7 cellular contexts compared by ENCODE assay signal in the genomic region with DNA sequence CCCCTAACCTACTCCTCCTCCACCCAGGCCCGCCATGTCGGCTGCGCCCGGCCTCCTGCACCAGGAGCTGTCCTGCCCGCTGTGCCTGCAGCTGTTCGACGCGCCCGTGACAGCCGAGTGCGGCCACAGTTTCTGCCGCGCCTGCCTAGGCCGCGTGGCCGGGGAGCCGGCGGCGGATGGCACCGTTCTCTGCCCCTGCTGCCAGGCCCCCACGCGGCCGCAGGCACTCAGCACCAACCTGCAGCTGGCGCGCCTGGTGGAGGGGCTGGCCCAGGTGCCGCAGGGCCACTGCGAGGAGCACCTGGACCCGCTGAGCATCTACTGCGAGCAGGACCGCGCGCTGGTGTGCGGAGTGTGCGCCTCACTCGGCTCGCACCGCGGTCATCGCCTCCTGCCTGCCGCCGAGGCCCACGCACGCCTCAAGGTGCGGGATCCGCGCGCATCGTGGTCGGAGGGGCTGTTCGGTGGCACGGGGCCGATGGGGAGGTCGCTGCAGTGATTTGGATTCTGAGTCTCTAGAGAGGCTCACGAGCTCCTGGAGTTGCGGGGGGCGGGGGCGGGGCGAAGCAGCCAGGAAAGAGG. TPM values are rescaled to one million over a fixed set of nuclear protein-coding genes. Genes with fewer than 3 reads are reported as not detected.
DNase-seq lines count a peak whose midpoint lies in the region; ATAC-seq and TF ChIP-seq lines count a peak whose summit lies in the region.

No MANE protein-coding gene starts in this region.

- ATAC-seq in activated naive CD8-positive, alpha-beta T cell treated with anti-CD3 and anti-CD28 coated beads, Interleukin-2, amount 50 U/mL, for 24 hours, result no peak
- no peak for ATAC-seq in esophagus mucosa

- H3F3A ChIP-seq in smooth muscle cell (ENCODE audit: low read depth), result no peaks in the 10 kb centered on the region

- DNase-seq in activated naive CD8-positive, alpha-beta T cell treated with anti-CD3 and anti-CD28 coated beads, Interleukin-2, amount 50 U/mL, for 24 hours, result no peak
- DNase-seq in smooth muscle cell (lab: John Stamatoyannopoulos, UW; ENCODE audit: unreplicated experiment) (no peak), NCI-H226 (no peak), GM19240 (ENCODE audit: insufficient read length, low spot score) (no peak)

- H3K36me3 ChIP-seq in HUES48 (ENCODE audit: control insufficient read depth, insufficient read depth, low read length), result no peaks in the 10 kb centered on the region
- no peaks in the 10 kb centered on the region for H3K36me3 ChIP-seq in smooth muscle cell (ENCODE audit: low read depth)

- no peaks in the 10 kb centered on the region for H3K9me3 ChIP-seq in HUES48 (ENCODE audit: control insufficient read depth, insufficient read depth, low read length)
- no peaks in the 10 kb centered on the region for H3K9me3 ChIP-seq in smooth muscle cell (replicated peaks; ENCODE audit: low read depth)

- H4K20me1 ChIP-seq in smooth muscle cell (ENCODE audit: low read depth), result no peaks in the 10 kb centered on the region

- peak overlapping the region; percentile 88 for H3K4me2 ChIP-seq in smooth muscle cell

- WGBS in smooth muscle cell (ENCODE audit: low lambda C conversion rate), result 4% methylated on average over 57 of the region's 58 CpGs

- H3K4me3 ChIP-seq in HUES48 (ENCODE audit: low read depth, low read length) (peak overlapping the region; percentile 67), iPS-11a (ENCODE audit: low read depth, low read length) (peak overlapping the region; percentile 48), smooth muscle cell (peak overlapping the region; percentile 49)

- H3K4me1 Mint-ChIP-seq in activated naive CD8-positive, alpha-beta T cell treated with anti-CD3 and anti-CD28 coated beads, Interleukin-2, amount 50 U/mL, for 24 hours, result peaks cover 21% of the 10 kb centered on the region

- no peak overlapping the region for H2AFZ ChIP-seq in smooth muscle cell (ENCODE audit: low read depth)

- H3K9ac ChIP-seq in HUES48 (ENCODE audit: low read depth, low read length) (peak overlapping the region; percentile 34; the same call in 1 of the 2 replicates), smooth muscle cell (ENCODE audit: low read depth) (no peak overlapping the region)

- H3K4me3 Mint-ChIP-seq in activated naive CD8-positive, alpha-beta T cell treated with anti-CD3 and anti-CD28 coated beads, Interleukin-2, amount 50 U/mL, for 24 hours, result peak overlapping the region; percentile 21

- H3K36me3 Mint-ChIP-seq in activated naive CD8-positive, alpha-beta T cell treated with anti-CD3 and anti-CD28 coated beads, Interleukin-2, amount 50 U/mL, for 24 hours (ENCODE audit: low read depth), result no peaks in the 10 kb centered on the region

- H3K27me3 Mint-ChIP-seq in activated naive CD8-positive, alpha-beta T cell treated with anti-CD3 and anti-CD28 coated beads, Interleukin-2, amount 50 U/mL, for 24 hours, result peaks cover 51% of the 10 kb centered on the region

- H3K27ac Mint-ChIP-seq in activated naive CD8-positive, alpha-beta T cell treated with anti-CD3 and anti-CD28 coated beads, Interleukin-2, amount 50 U/mL, for 24 hours, result no peak overlapping the region

- H3K27ac ChIP-seq in HUES48 (ENCODE audit: low read depth, low read length) (no peak overlapping the region), smooth muscle cell (ENCODE audit: low read depth) (no peak overlapping the region)

- H3K27me3 ChIP-seq in HUES48 (ENCODE audit: control insufficient read depth, insufficient read depth, low read length), result peaks cover 44% of the 10 kb centered on the region
- peaks cover 78% of the 10 kb centered on the region for H3K27me3 ChIP-seq in smooth muscle cell (ENCODE audit: low read depth)

- TF ChIP-seq CTCF in smooth muscle cell (IDR thresholded peaks at IDR 0.05; ENCODE audit: borderline replicate concordance, insufficient read depth, poor library complexity, severe bottlenecking), result no peak

- no peaks in the 10 kb centered on the region for H3K9me3 Mint-ChIP-seq in activated naive CD8-positive, alpha-beta T cell treated with anti-CD3 and anti-CD28 coated beads, Interleukin-2, amount 50 U/mL, for 24 hours

- peaks cover 26% of the 10 kb centered on the region for H3K4me1 ChIP-seq in HUES48 (ENCODE audit: control insufficient read depth, insufficient read depth, low read length)
- peaks cover 23% of the 10 kb centered on the region for H3K4me1 ChIP-seq in smooth muscle cell (ENCODE audit: low read depth)

- H3K79me2 ChIP-seq in smooth muscle cell (ENCODE audit: low read depth), result no peaks in the 10 kb centered on the region

RNA-seq across cellular contexts. Expression of gene TRIM72, which starts 0.9 kb away (rescaled TPM):
- 0.04 TPM in 2 replicates for total RNA-seq in smooth muscle cell
- 0.07 TPM in 2 replicates for polyA plus RNA-seq in smooth muscle cell
- total RNA-seq in esophagus mucosa, result 0.04 TPM

RNA-seq across cellular contexts. Expression of gene PYDC1, which starts 2.1 kb away (rescaled TPM):
- total RNA-seq in smooth muscle cell (not detected in 2 replicates), esophagus mucosa (not detected)
- 1.1 and 1.7 TPM in 2 replicates for polyA plus RNA-seq in smooth muscle cell

RNA-seq across cellular contexts. Expression of gene PYCARD, which starts 12.2 kb away (rescaled TPM):
- total RNA-seq in smooth muscle cell (15.6 and 30.8 TPM in 2 replicates), esophagus mucosa (75.6 TPM)
- polyA plus RNA-seq in smooth muscle cell, result 10.1 and 30.2 TPM in 2 replicates

RNA-seq across cellular contexts. Expression of gene FUS, which starts 34.9 kb away (rescaled TPM):
- 56.2 and 58.6 TPM in 2 replicates for total RNA-seq in smooth muscle cell
- polyA plus RNA-seq in smooth muscle cell, result 225 and 316 TPM in 2 replicates
- total RNA-seq in esophagus mucosa, result 127 TPM

RNA-seq across cellular contexts. Expression of gene ITGAM, which starts 45.0 kb away (rescaled TPM):
- total RNA-seq in smooth muscle cell (0.40 TPM in 1 of 2 replicates, not detected in the other), esophagus mucosa (0.96 TPM)
- polyA plus RNA-seq in smooth muscle cell, result not detected in 2 replicates
